13 cellular contexts compared by ENCODE assay signal in genomic region chr1:38964140-38964548, GRCh38. TPM values are rescaled to one million over a fixed set of nuclear protein-coding genes. Genes with fewer than 3 reads are reported as not detected.
A peak's percentile ranks its signal among the peaks of the same experiment; 100 is the strongest.
DNase-seq lines count a peak whose midpoint lies in the region; ATAC-seq and TF ChIP-seq lines count a peak whose summit lies in the region.
"Had no signal": no experiment of that assay in that cellular context is flagged by ENCODE, and none has a peak within 500 bp of the region (broad histone marks: within the 10 kb centered on the region; RNA-seq: fewer than 3 reads in every experiment).

No MANE protein-coding gene starts in this region.

- peak; percentile 29 for DNase-seq in activated CD4-positive, alpha-beta T cell treated with anti-CD3 and anti-CD28 coated beads for 36 hours
- no peak for DNase-seq in activated CD4-positive, alpha-beta T cell treated with anti-CD3 and anti-CD28 coated beads, Interleukin-2, amount 50 U/mL, for 1 hour
- DNase-seq in HEK293T (ENCODE audit: extremely low spot score), result peak; percentile 27
- DNase-seq in medulla oblongata (ENCODE audit: extremely low spot score), result peak; percentile 21
- no peak for DNase-seq in SHP77 (lab: John Stamatoyannopoulos, UW)
- DNase-seq in NCI-H748 (lab: John Stamatoyannopoulos, UW; ENCODE audit: unreplicated experiment), result no peak
- DNase-seq: body of pancreas; stimulated activated naive CD4-positive, alpha-beta T cell treated with Interleukin-2 at 50 U/mL for 16 hours had no signal

- CTCF ChIA-PET in activated CD4-positive, alpha-beta T cell treated with anti-CD3 and anti-CD28 coated beads for 36 hours (lab: Charles Lee), result no interaction called here
- CTCF ChIA-PET in HEK293T (lab: Yijun Ruan, JAX), result interaction anchor here (0.6 kb wide), 1 partner anchor 13 kb away, joined by 3 read pairs; no protein-coding TSS in a partner anchor

- H3K4me1 Mint-ChIP-seq in activated CD4-positive, alpha-beta T cell treated with anti-CD3 and anti-CD28 coated beads for 36 hours, result peaks cover 5% of the 10 kb centered on the region
- H3K4me1 Mint-ChIP-seq in activated T-helper 17 cell treated with anti-CD3 and anti-CD28 coated beads, Interleukin-2, amount 50 U/mL, for 72 hours, result peaks cover 7% of the 10 kb centered on the region

- peak; percentile 74 for ATAC-seq in activated CD4-positive, alpha-beta T cell treated with anti-CD3 and anti-CD28 coated beads for 36 hours
- peak; percentile 64 for ATAC-seq in activated T-helper 17 cell treated with anti-CD3 and anti-CD28 coated beads, Interleukin-2, amount 50 U/mL, for 72 hours (replicated peaks)
- ATAC-seq in HG03469 (IDR thresholded peaks at IDR 0.05; ENCODE audit: unreplicated experiment), result no peak
- ATAC-seq: body of pancreas, gastroesophageal sphincter had no signal

- no peaks in the 10 kb centered on the region for H3K9me3 Mint-ChIP-seq in activated CD4-positive, alpha-beta T cell treated with anti-CD3 and anti-CD28 coated beads for 36 hours (ENCODE audit: low read depth)
- no peaks in the 10 kb centered on the region for H3K9me3 Mint-ChIP-seq in activated T-helper 17 cell treated with anti-CD3 and anti-CD28 coated beads, Interleukin-2, amount 50 U/mL, for 72 hours

- no peak overlapping the region for H3K27ac Mint-ChIP-seq in activated CD4-positive, alpha-beta T cell treated with anti-CD3 and anti-CD28 coated beads for 36 hours
- H3K27ac Mint-ChIP-seq in activated T-helper 17 cell treated with anti-CD3 and anti-CD28 coated beads, Interleukin-2, amount 50 U/mL, for 72 hours, result no peak overlapping the region

- no peaks in the 10 kb centered on the region for H3K27me3 Mint-ChIP-seq in activated CD4-positive, alpha-beta T cell treated with anti-CD3 and anti-CD28 coated beads for 36 hours
- no peaks in the 10 kb centered on the region for H3K27me3 Mint-ChIP-seq in activated T-helper 17 cell treated with anti-CD3 and anti-CD28 coated beads, Interleukin-2, amount 50 U/mL, for 72 hours

- H3K4me3 Mint-ChIP-seq in activated CD4-positive, alpha-beta T cell treated with anti-CD3 and anti-CD28 coated beads for 36 hours, result no peak overlapping the region
- no peak overlapping the region for H3K4me3 Mint-ChIP-seq in activated T-helper 17 cell treated with anti-CD3 and anti-CD28 coated beads, Interleukin-2, amount 50 U/mL, for 72 hours

- POLR2A ChIA-PET in activated CD4-positive, alpha-beta T cell treated with anti-CD3 and anti-CD28 coated beads for 36 hours (lab: Charles Lee), result no interaction called here
- POLR2A ChIA-PET in HEK293T (lab: Yijun Ruan, JAX), result no interaction called here

- H3K36me3 Mint-ChIP-seq in activated CD4-positive, alpha-beta T cell treated with anti-CD3 and anti-CD28 coated beads for 36 hours (ENCODE audit: low read depth), result no peaks in the 10 kb centered on the region
- H3K36me3 Mint-ChIP-seq in activated T-helper 17 cell treated with anti-CD3 and anti-CD28 coated beads, Interleukin-2, amount 50 U/mL, for 72 hours (ENCODE audit: low read depth), result no peaks in the 10 kb centered on the region

- intact Hi-C loops in activated CD4-positive, alpha-beta T cell treated with anti-CD3 and anti-CD28 coated beads for 36 hours (cut with DNase I, micrococcal nuclease), result no loop called here

TF ChIP-seq in HEK293T, 16 proteins besides CTCF, POLR2A, EP300 and RAD21:
- no peak for TF ChIP-seq FOXM1 (IDR thresholded peaks at IDR 0.05; ENCODE audit: borderline replicate concordance)
- TF ChIP-seq CTBP1 (IDR thresholded peaks at IDR 0.05; ENCODE audit: borderline replicate concordance), result no peak
- TF ChIP-seq LEF1 (IDR thresholded peaks at IDR 0.05; ENCODE audit: borderline replicate concordance), result no peak
- no peak for TF ChIP-seq NFRKB (IDR thresholded peaks at IDR 0.05)
- no peak for TF ChIP-seq ELF4 (IDR thresholded peaks at IDR 0.05)
- no peak for TF ChIP-seq SUZ12 (IDR thresholded peaks at IDR 0.05)
- no peak for TF ChIP-seq ZNF384 (IDR thresholded peaks at IDR 0.05)
- no peak for TF ChIP-seq SP1 (IDR thresholded peaks at IDR 0.05)
- no peak for TF ChIP-seq BHLHE40 (IDR thresholded peaks at IDR 0.05; ENCODE audit: borderline replicate concordance)
- TF ChIP-seq ARNT (IDR thresholded peaks at IDR 0.05), result no peak

RNA-seq across cellular contexts. Expression of gene RHBDL2, which starts 22.5 kb away (rescaled TPM):
- total RNA-seq in activated CD4-positive, alpha-beta T cell treated with anti-CD3 and anti-CD28 coated beads for 36 hours, result not detected
- total RNA-seq in activated T-helper 17 cell treated with anti-CD3 and anti-CD28 coated beads, Interleukin-2, amount 50 U/mL, for 72 hours, result not detected
- total RNA-seq: H4, NCI-H460 had no signal

RNA-seq across cellular contexts. Expression of gene AKIRIN1, which starts 26.9 kb away (rescaled TPM):
- total RNA-seq in activated CD4-positive, alpha-beta T cell treated with anti-CD3 and anti-CD28 coated beads for 36 hours, result 10 to 100 TPM; 65.7 to 86.0 TPM
- total RNA-seq in activated T-helper 17 cell treated with anti-CD3 and anti-CD28 coated beads, Interleukin-2, amount 50 U/mL, for 72 hours, result 10 to 100 TPM; 52.2 to 54.1 TPM

Comparison
In these comparisons a context has a peak if more than half of its experiments do, and no peak if none do; other contexts are left out.
1. DNase-seq: peak in activated CD4-positive, alpha-beta T cell treated with anti-CD3 and anti-CD28 coated beads for 36 hours (single experiment), HEK293T (single experiment) and medulla oblongata (single experiment); none in activated CD4-positive, alpha-beta T cell treated with anti-CD3 and anti-CD28 coated beads, Interleukin-2, amount 50 U/mL, for 1 hour (single experiment), SHP77 (0 of 2) and NCI-H748 (single experiment).